ENCODE assay signal across 9 cellular contexts in genomic region chr6:127641905-127642304, GRCh38.
DNase-seq lines count a peak whose midpoint lies in the region; ATAC-seq and TF ChIP-seq lines count a peak whose summit lies in the region.
"Had no signal": no experiment of that assay in that cellular context is flagged by ENCODE, and none has a peak within 500 bp of the region (broad histone marks: within the 10 kb centered on the region; RNA-seq: fewer than 3 reads in every experiment).

No MANE protein-coding gene starts in this region.

- H3K36me3 ChIP-seq in SU-DHL-6 (ENCODE audit: low read length): no peaks in the 10 kb centered on the region
- no peaks in the 10 kb centered on the region for H3K36me3 ChIP-seq in smooth muscle cell (ENCODE audit: low read depth)

- peak; percentile 81 for ATAC-seq in GM21723 (IDR thresholded peaks at IDR 0.05; ENCODE audit: unreplicated experiment)
- ATAC-seq in stimulated activated naive B cell treated with anti-CD40 and anti-IgM and Interleukin-4, amounts not matched to agents 10 μg/mL and 1 μg/mL and 100 μg/mL, for 72 hours (replicated peaks): no peak

- H3K36me3 Mint-ChIP-seq in activated CD4-positive, alpha-beta T cell treated with anti-CD3 and anti-CD28 coated beads, Interleukin-2, amount 10 ng/mL, durations not matched to agents 24 days and 14 days (ENCODE audit: low read depth): no peaks in the 10 kb centered on the region
- no peaks in the 10 kb centered on the region for H3K36me3 Mint-ChIP-seq in stimulated activated naive B cell treated with anti-CD40 and anti-IgM and Interleukin-4, amounts not matched to agents 10 μg/mL and 1 μg/mL and 100 μg/mL, for 72 hours

- no peak overlapping the region for H3K4me3 Mint-ChIP-seq in activated CD4-positive, alpha-beta T cell treated with anti-CD3 and anti-CD28 coated beads, Interleukin-2, amount 10 ng/mL, durations not matched to agents 24 days and 14 days
- H3K4me3 Mint-ChIP-seq in stimulated activated naive B cell treated with anti-CD40 and anti-IgM and Interleukin-4, amounts not matched to agents 10 μg/mL and 1 μg/mL and 100 μg/mL, for 72 hours: no peak overlapping the region
- H3K4me3 Mint-ChIP-seq: stimulated activated naive CD8-positive, alpha-beta T cell treated with anti-CD3 and anti-CD28 coated beads, Interleukin-15, Interleukin-2, amounts not matched to agents 100 ng/mL and 50 ng/mL, for 24 hours had no signal

- H2AFZ ChIP-seq in SU-DHL-6 (ENCODE audit: low read depth, low read length, severe bottlenecking) (no peak overlapping the region), smooth muscle cell (ENCODE audit: low read depth) (no peak overlapping the region)

- no peak overlapping the region for H3K4me3 ChIP-seq in SU-DHL-6 (ENCODE audit: insufficient read depth, low read length, poor library complexity, severe bottlenecking)
- no peak overlapping the region for H3K4me3 ChIP-seq in smooth muscle cell

- H3K4me1 ChIP-seq in smooth muscle cell (ENCODE audit: low read depth): no peaks in the 10 kb centered on the region

- H3K27me3 ChIP-seq in SU-DHL-6 (ENCODE audit: low read length) (no peaks in the 10 kb centered on the region), smooth muscle cell (ENCODE audit: low read depth) (peaks cover 31% of the 10 kb centered on the region)

- H3K4me1 Mint-ChIP-seq in activated CD4-positive, alpha-beta T cell treated with anti-CD3 and anti-CD28 coated beads, Interleukin-2, amount 10 ng/mL, durations not matched to agents 24 days and 14 days: no peaks in the 10 kb centered on the region
- no peaks in the 10 kb centered on the region for H3K4me1 Mint-ChIP-seq in stimulated activated naive B cell treated with anti-CD40 and anti-IgM and Interleukin-4, amounts not matched to agents 10 μg/mL and 1 μg/mL and 100 μg/mL, for 72 hours

- H3K4me2 ChIP-seq in SU-DHL-6 (ENCODE audit: low read depth, low read length, poor library complexity, severe bottlenecking): no peak overlapping the region
- H3K4me2 ChIP-seq in smooth muscle cell: no peak overlapping the region

- 0 out of 2 replicates have a peak, but pooled peaks cover 3% of the 10 kb centered on the region for H4K20me1 ChIP-seq in SU-DHL-6 (ENCODE audit: low read depth, low read length)
- H4K20me1 ChIP-seq in smooth muscle cell (ENCODE audit: low read depth): no peaks in the 10 kb centered on the region

- H3K9me2 ChIP-seq in SU-DHL-6 (replicated peaks; ENCODE audit: insufficient read depth, low read length): no peaks in the 10 kb centered on the region

- H3K27ac ChIP-seq in SU-DHL-6 (ENCODE audit: low read depth, low read length): no peak overlapping the region
- H3K27ac ChIP-seq in smooth muscle cell (ENCODE audit: low read depth): no peak overlapping the region

- H3K27me3 Mint-ChIP-seq in activated CD4-positive, alpha-beta T cell treated with anti-CD3 and anti-CD28 coated beads, Interleukin-2, amount 10 ng/mL, durations not matched to agents 24 days and 14 days: peaks cover 4% of the 10 kb centered on the region
- H3K27me3 Mint-ChIP-seq in stimulated activated naive B cell treated with anti-CD40 and anti-IgM and Interleukin-4, amounts not matched to agents 10 μg/mL and 1 μg/mL and 100 μg/mL, for 72 hours: peaks cover 5 to 19% of the 10 kb centered on the region in 2 donors

- DNase-seq in activated CD4-positive, alpha-beta T cell treated with anti-CD3 and anti-CD28 coated beads, Interleukin-2, amount 10 ng/mL, durations not matched to agents 24 days and 14 days: peak; percentile 61
- no peak for DNase-seq in activated CD4-positive, alpha-beta T cell treated with anti-CD3 and anti-CD28 coated beads, Interleukin-2, amount 50 U/mL, for 1 hour
- DNase-seq in globus pallidus (ENCODE audit: low spot score) (peak; percentile 16), smooth muscle cell (lab: John Stamatoyannopoulos, UW; ENCODE audit: unreplicated experiment) (no peak)
- no peak for DNase-seq in stimulated activated naive B cell treated with anti-CD40 and anti-IgM and Interleukin-4, amounts not matched to agents 10 μg/mL and 1 μg/mL and 100 μg/mL, for 72 hours

- H3F3A ChIP-seq in SU-DHL-6 (ENCODE audit: insufficient read depth) (no peaks in the 10 kb centered on the region), smooth muscle cell (ENCODE audit: low read depth) (no peaks in the 10 kb centered on the region)

- WGBS in smooth muscle cell (ENCODE audit: low lambda C conversion rate): 39% methylated on average over 7 of the region's 7 CpGs

- intact Hi-C loops in activated CD4-positive, alpha-beta T cell treated with anti-CD3 and anti-CD28 coated beads, Interleukin-2, amount 10 ng/mL, durations not matched to agents 24 days and 14 days (cut with micrococcal nuclease): loop anchor here (5.0 kb wide), 1 partner anchor 175 kb away; no protein-coding TSS in a partner anchor

- H3K9ac ChIP-seq in SU-DHL-6 (ENCODE audit: low read length) (no peak overlapping the region), smooth muscle cell (ENCODE audit: low read depth) (no peak overlapping the region)

- H3K9me3 ChIP-seq in SU-DHL-6 (ENCODE audit: insufficient read depth, low read length) (no peaks in the 10 kb centered on the region), smooth muscle cell (replicated peaks; ENCODE audit: low read depth) (no peaks in the 10 kb centered on the region)

- TF ChIP-seq CTCF in LNCAP (IDR thresholded peaks at IDR 0.05) (peak; percentile 68), SU-DHL-6 (IDR thresholded peaks at IDR 0.05; ENCODE audit: insufficient read depth, low read length, poor library complexity, severe bottlenecking) (peak; percentile 55), smooth muscle cell (IDR thresholded peaks at IDR 0.05; ENCODE audit: borderline replicate concordance, insufficient read depth, poor library complexity, severe bottlenecking) (peak; percentile 63)

- no peak overlapping the region for H3K27ac Mint-ChIP-seq in activated CD4-positive, alpha-beta T cell treated with anti-CD3 and anti-CD28 coated beads, Interleukin-2, amount 10 ng/mL, durations not matched to agents 24 days and 14 days
- no peak overlapping the region for H3K27ac Mint-ChIP-seq in stimulated activated naive B cell treated with anti-CD40 and anti-IgM and Interleukin-4, amounts not matched to agents 10 μg/mL and 1 μg/mL and 100 μg/mL, for 72 hours
- H3K27ac Mint-ChIP-seq: stimulated activated naive CD8-positive, alpha-beta T cell treated with anti-CD3 and anti-CD28 coated beads, Interleukin-15, Interleukin-2, amounts not matched to agents 100 ng/mL and 50 ng/mL, for 24 hours had no signal

- H3K79me2 ChIP-seq in SU-DHL-6 (ENCODE audit: insufficient read depth, low read length): no peaks in the 10 kb centered on the region
- H3K79me2 ChIP-seq in smooth muscle cell (ENCODE audit: low read depth): no peaks in the 10 kb centered on the region

- no peaks in the 10 kb centered on the region for H3K9me3 Mint-ChIP-seq in activated CD4-positive, alpha-beta T cell treated with anti-CD3 and anti-CD28 coated beads, Interleukin-2, amount 10 ng/mL, durations not matched to agents 24 days and 14 days
- no peaks in the 10 kb centered on the region for H3K9me3 Mint-ChIP-seq in stimulated activated naive B cell treated with anti-CD40 and anti-IgM and Interleukin-4, amounts not matched to agents 10 μg/mL and 1 μg/mL and 100 μg/mL, for 72 hours

Comparison
In these comparisons a context has a peak if more than half of its experiments do, and no peak if none do; other contexts are left out.
1. DNase-seq: peak in activated CD4-positive, alpha-beta T cell treated with anti-CD3 and anti-CD28 coated beads, Interleukin-2, amount 10 ng/mL, durations not matched to agents 24 days and 14 days (single experiment) and globus pallidus (single experiment); none in activated CD4-positive, alpha-beta T cell treated with anti-CD3 and anti-CD28 coated beads, Interleukin-2, amount 50 U/mL, for 1 hour (single experiment), smooth muscle cell (single experiment) and stimulated activated naive B cell treated with anti-CD40 and anti-IgM and Interleukin-4, amounts not matched to agents 10 μg/mL and 1 μg/mL and 100 μg/mL, for 72 hours (single experiment).
2. Peak in every context shown above with its lines, with median percentiles within 50 percentile points of each other: CTCF ChIP-seq.